In the genomic region with DNA sequence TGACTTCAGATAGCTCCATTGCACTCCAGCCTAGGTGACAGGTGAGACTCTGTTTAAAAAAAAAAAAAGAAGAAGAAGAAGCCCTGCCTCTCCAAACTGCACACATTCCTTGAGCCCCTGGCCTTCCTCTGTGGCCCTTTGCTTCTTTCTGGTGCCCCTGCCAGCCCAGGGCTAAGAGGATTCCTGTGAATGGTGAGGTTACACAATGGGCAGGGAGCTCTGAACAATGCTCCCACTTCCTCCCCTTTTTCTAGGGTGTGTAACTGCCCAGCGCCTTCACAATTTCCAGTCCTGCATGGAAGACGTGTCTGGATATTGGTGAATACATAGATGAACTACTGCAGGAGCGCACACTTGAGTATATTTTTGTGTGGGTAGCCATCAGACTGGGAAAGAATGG, we compare ENCODE assay signal across 17 cellular contexts. TPM values are rescaled to one million over a fixed set of nuclear protein-coding genes. Genes with fewer than 3 reads are reported as not detected.
DNase-seq lines count a peak whose midpoint lies in the region; ATAC-seq and TF ChIP-seq lines count a peak whose summit lies in the region.
"Had no signal": no experiment of that assay in that cellular context is flagged by ENCODE, and none has a peak within 500 bp of the region (broad histone marks: within the 10 kb centered on the region; RNA-seq: fewer than 3 reads in every experiment).

No MANE protein-coding gene starts in this region.

- H4K8ac ChIP-seq in IMR-90 (ENCODE audit: low read depth in 2 of 2, low read length in 2 of 2): no peak overlapping the region

- H3K23ac ChIP-seq in IMR-90 (ENCODE audit: low read depth, low read length): no peak overlapping the region

- no peaks in the 10 kb centered on the region for H3K9me3 Mint-ChIP-seq in activated CD4-positive, alpha-beta memory T cell treated with anti-CD3 and anti-CD28 coated beads for 36 hours
- no peaks in the 10 kb centered on the region for H3K9me3 Mint-ChIP-seq in activated CD4-positive, alpha-beta memory T cell treated with anti-CD3 and anti-CD28 coated beads, Interleukin-2, amount 10 ng/mL, durations not matched to agents 7 days and 5 days
- H3K9me3 Mint-ChIP-seq in T-cell: no peaks in the 10 kb centered on the region

- H2AK5ac ChIP-seq in IMR-90 (ENCODE audit: low read depth, low read length): no peak overlapping the region; the same call in 1 of the 2 replicates

- H3K4me3 ChIP-seq in IMR-90 (ENCODE audit: insufficient read depth, low read depth, low read length): no peak overlapping the region
- H3K4me3 ChIP-seq: BLaER1 treated with 17β-estradiol and CSF1 and Interleukin-3, amounts not matched to agents 10 nM and 100 nM; HAP-1; K562; Peyer's patch had no signal

- POLR2A ChIA-PET in activated CD4-positive, alpha-beta memory T cell treated with anti-CD3 and anti-CD28 coated beads for 36 hours (lab: Charles Lee): no interaction called here
- POLR2A ChIA-PET in activated CD4-positive, alpha-beta memory T cell treated with anti-CD3 and anti-CD28 coated beads, Interleukin-2, amount 10 ng/mL, durations not matched to agents 7 days and 5 days (lab: Charles Lee): no interaction called here
- POLR2A ChIA-PET in IMR-90 (lab: Charles Lee; ENCODE audit: unreplicated experiment) (no interaction called here), T-cell (lab: Charles Lee) (interaction anchor here in 1 of 2 donors (0.6 kb wide), 1 partner anchor 15 kb away, joined by 5 read pairs; no protein-coding TSS in a partner anchor)

- 100% methylated on average over 2 of the region's 3 CpGs; no CpG with 5 or more reads in 1 of the 2 experiments for WGBS in IMR-90 (ENCODE audit: extremely low coverage in 2 of 2, insufficient read length in 1 of 2), 2 experiments

- peaks cover 7% of the 10 kb centered on the region; the same call in 1 of the 2 replicates for H3K4me1 ChIP-seq in IMR-90 (ENCODE audit: control insufficient read depth, insufficient read depth, low read length)

- H3K27ac ChIP-seq in IMR-90 (ENCODE audit: insufficient read depth, low read length): no peak overlapping the region
- H3K27ac ChIP-seq: BLaER1 treated with 17β-estradiol and CSF1 and Interleukin-3, amounts not matched to agents 10 nM and 100 nM; Peyer's patch had no signal

- H3K27me3 ChIP-seq in IMR-90 (ENCODE audit: control insufficient read depth, insufficient read depth, low read length): no peaks in the 10 kb centered on the region
- H3K27me3 ChIP-seq: Peyer's patch had no signal

- peaks cover 9% of the 10 kb centered on the region for H4K20me1 ChIP-seq in IMR-90 (ENCODE audit: insufficient read depth, low read length)

- no peaks in the 10 kb centered on the region for H3K36me3 Mint-ChIP-seq in activated CD4-positive, alpha-beta memory T cell treated with anti-CD3 and anti-CD28 coated beads for 36 hours
- no peaks in the 10 kb centered on the region for H3K36me3 Mint-ChIP-seq in activated CD4-positive, alpha-beta memory T cell treated with anti-CD3 and anti-CD28 coated beads, Interleukin-2, amount 10 ng/mL, durations not matched to agents 7 days and 5 days (ENCODE audit: low read depth)
- H3K36me3 Mint-ChIP-seq in T-cell: no peaks in the 10 kb centered on the region

- no peak for TF ChIP-seq CTCF in IMR-90 (conservative IDR thresholded peaks at IDR 0.05; ENCODE audit: low read depth, low read length)

- no peak overlapping the region for H2BK5ac ChIP-seq in IMR-90 (ENCODE audit: low read depth, low read length, poor library complexity, severe bottlenecking)

- peaks cover 2% of the 10 kb centered on the region for H3K36me3 ChIP-seq in IMR-90 (ENCODE audit: control insufficient read depth, insufficient read depth, low read length)
- H3K36me3 ChIP-seq: BLaER1 treated with 17β-estradiol and CSF1 and Interleukin-3, amounts not matched to agents 10 nM and 100 nM; Peyer's patch had no signal

- peaks cover 6 to 15% of the 10 kb centered on the region in 2 experiments; a peak in 3 of 4 replicates for H3K79me1 ChIP-seq in IMR-90 (ENCODE audit: low read depth in 1 of 2, low read length in 2 of 2)

- dilution Hi-C loops in IMR-90 (cut with HindIII; ENCODE audit: low sequenced_read_pairs, unreplicated experiment): no loop called here

- 0 out of 2 replicates have a peak overlapping the region, but pooled peaks have one; percentile 10 for H3K4ac ChIP-seq in IMR-90 (ENCODE audit: low read depth, low read length)

- H3K56ac ChIP-seq in IMR-90 (ENCODE audit: extremely low read depth, insufficient read depth, low read length): no peak overlapping the region

- in situ Hi-C loops in IMR-90 (cut with MboI; ENCODE audit: low sequenced_read_pairs): no loop called here

- no TSS peak for BruUV-seq in IMR-90 (replicated peaks; lab: Mats Ljungman, UMichigan)

- no peak overlapping the region for H4K91ac ChIP-seq in IMR-90 (ENCODE audit: insufficient read depth, low read depth, low read length)

- H3K14ac ChIP-seq in IMR-90 (replicated peaks; ENCODE audit: low read depth, low read length): no peak overlapping the region

- no peak overlapping the region for H4K5ac ChIP-seq in IMR-90 (ENCODE audit: low read depth, low read length)

- intact Hi-C loops in activated CD4-positive, alpha-beta memory T cell treated with anti-CD3 and anti-CD28 coated beads for 36 hours (cut with micrococcal nuclease): loop anchor here (1.0 to 5.0 kb wide), 3 partner anchors 70 to 181 kb away; no protein-coding TSS in a partner anchor
- intact Hi-C loops in IMR-90 (cut with micrococcal nuclease): no loop called here
- intact Hi-C loops in posterior vena cava (cut with DNase I): loop anchor here in 1 of 2 donors (10.0 kb wide), 1 partner anchor 87 kb away; no protein-coding TSS in a partner anchor

- H3K4me1 Mint-ChIP-seq in activated CD4-positive, alpha-beta memory T cell treated with anti-CD3 and anti-CD28 coated beads for 36 hours (ENCODE audit: low read depth): peaks cover 8% of the 10 kb centered on the region
- H3K4me1 Mint-ChIP-seq in activated CD4-positive, alpha-beta memory T cell treated with anti-CD3 and anti-CD28 coated beads, Interleukin-2, amount 10 ng/mL, durations not matched to agents 7 days and 5 days: peaks cover 12% of the 10 kb centered on the region
- peaks cover 10 to 14% (median 13%) of the 10 kb centered on the region in 3 donors for H3K4me1 Mint-ChIP-seq in T-cell

- TF ChIP-seq RAD21 in IMR-90 (IDR thresholded peaks at IDR 0.05; ENCODE audit: low read length): no peak

- H2BK20ac ChIP-seq in IMR-90 (ENCODE audit: low read depth, low read length): no peak overlapping the region

- no peak overlapping the region for H3K27ac Mint-ChIP-seq in activated CD4-positive, alpha-beta memory T cell treated with anti-CD3 and anti-CD28 coated beads for 36 hours
- H3K27ac Mint-ChIP-seq in activated CD4-positive, alpha-beta memory T cell treated with anti-CD3 and anti-CD28 coated beads, Interleukin-2, amount 10 ng/mL, durations not matched to agents 7 days and 5 days: no peak overlapping the region
- no peak overlapping the region for H3K27ac Mint-ChIP-seq in T-cell

- H3K9me3 ChIP-seq in IMR-90 (ENCODE audit: control insufficient read depth, insufficient read depth, low read length): 0 out of 2 replicates have a peak, but pooled peaks cover 3% of the 10 kb centered on the region
- H3K9me3 ChIP-seq: HAP-1, Peyer's patch had no signal

- ATAC-seq in IMR-90 (ENCODE audit: low read depth): no peak
- ATAC-seq in left lobe of liver: no peak
- no peak for ATAC-seq in T-cell (replicated peaks in 1 of 4)

- TF ChIP-seq POLR2A in IMR-90 (IDR thresholded peaks at IDR 0.05; ENCODE audit: low read depth, low read length): no peak

- no peak overlapping the region for H2AK9ac ChIP-seq in IMR-90 (replicated peaks; ENCODE audit: low read depth, low read length, poor library complexity)

- 0 out of 2 replicates have a peak overlapping the region, but pooled peaks have one; percentile 6 for H2BK120ac ChIP-seq in IMR-90 (ENCODE audit: low read depth, low read length)

- H2AFZ ChIP-seq in IMR-90 (replicated peaks; ENCODE audit: low read length, poor library complexity): no peak overlapping the region

- H2BK15ac ChIP-seq in IMR-90 (ENCODE audit: low read depth, low read length): 0 out of 3 replicates have a peak overlapping the region, but pooled peaks have one; percentile 8

- DNase-seq in activated CD4-positive, alpha-beta memory T cell treated with anti-CD3 and anti-CD28 coated beads for 36 hours: peak; percentile 4
- no peak for DNase-seq in activated CD4-positive, alpha-beta memory T cell treated with anti-CD3 and anti-CD28 coated beads, Interleukin-2, amount 10 ng/mL, durations not matched to agents 7 days and 5 days
- DNase-seq in IMR-90 (no peak), left lobe of liver (ENCODE audit: low spot score) (peak; percentile 39), posterior vena cava (ENCODE audit: low spot score) (peak; percentile 6), T-cell (no peak), iPS-NIHi7 (ENCODE audit: extremely low spot score) (no peak), NCI-H1436 (lab: John Stamatoyannopoulos, UW) (no peak)
- DNase-seq: 8988T, NCI-H1105, NCI-H2171, NCI-H774, Peyer's patch, SHP77 had no signal

- H3K27me3 Mint-ChIP-seq in activated CD4-positive, alpha-beta memory T cell treated with anti-CD3 and anti-CD28 coated beads for 36 hours: peaks cover 24% of the 10 kb centered on the region
- H3K27me3 Mint-ChIP-seq in activated CD4-positive, alpha-beta memory T cell treated with anti-CD3 and anti-CD28 coated beads, Interleukin-2, amount 10 ng/mL, durations not matched to agents 7 days and 5 days: peaks cover 63% of the 10 kb centered on the region
- peaks cover 22 to 38% of the 10 kb centered on the region in 2 donors for H3K27me3 Mint-ChIP-seq in T-cell

- peaks cover 3% of the 10 kb centered on the region; the same call in 1 of the 2 replicates for H3K9me1 ChIP-seq in IMR-90 (ENCODE audit: insufficient read depth, low read length)

- H3K9ac ChIP-seq in IMR-90 (ENCODE audit: low read depth, low read length): no peak overlapping the region
- H3K9ac ChIP-seq: BLaER1 treated with 17β-estradiol and CSF1 and Interleukin-3, amounts not matched to agents 10 nM and 100 nM had no signal

- no peak overlapping the region for H3K18ac ChIP-seq in IMR-90 (ENCODE audit: low read depth, low read length)

- CTCF ChIA-PET in activated CD4-positive, alpha-beta memory T cell treated with anti-CD3 and anti-CD28 coated beads for 36 hours (lab: Charles Lee): interaction anchor here (0.6 to 2.8 kb wide), 6 partner anchors 14 to 180 kb away, joined by 3 to 15 read pairs (median 4); no protein-coding TSS in a partner anchor
- CTCF ChIA-PET in activated CD4-positive, alpha-beta memory T cell treated with anti-CD3 and anti-CD28 coated beads, Interleukin-2, amount 10 ng/mL, durations not matched to agents 7 days and 5 days (lab: Charles Lee): interaction anchor here (0.7 to 1.2 kb wide), 2 partner anchors 9 to 97 kb away, joined by 3 to 4 read pairs; no protein-coding TSS in a partner anchor
- CTCF ChIA-PET in IMR-90 (lab: Yijun Ruan, JAX): interaction anchor here (0.6 kb wide), 1 partner anchor 1879 kb away, joined by 3 read pairs; no protein-coding TSS in a partner anchor
- CTCF ChIA-PET in T-cell (lab: Charles Lee): interaction anchor here (0.6 to 0.8 kb wide), 5 partner anchors 13 to 180 kb away, joined by 3 to 9 read pairs (median 3); no protein-coding TSS in a partner anchor

- H3K4me3 Mint-ChIP-seq in activated CD4-positive, alpha-beta memory T cell treated with anti-CD3 and anti-CD28 coated beads for 36 hours: no peak overlapping the region
- no peak overlapping the region for H3K4me3 Mint-ChIP-seq in activated CD4-positive, alpha-beta memory T cell treated with anti-CD3 and anti-CD28 coated beads, Interleukin-2, amount 10 ng/mL, durations not matched to agents 7 days and 5 days
- no peak overlapping the region for H3K4me3 Mint-ChIP-seq in T-cell

- H3K4me2 ChIP-seq in IMR-90 (ENCODE audit: low read depth, low read length): no peak overlapping the region
- H3K4me2 ChIP-seq: BLaER1 treated with 17β-estradiol and CSF1 and Interleukin-3, amounts not matched to agents 10 nM and 100 nM had no signal

RNA-seq across cellular contexts. Expression of gene AMOTL2, which starts 3.6 kb away (rescaled TPM):
- under 1 TPM; 0.12 to 0.39 TPM for total RNA-seq in activated CD4-positive, alpha-beta memory T cell treated with anti-CD3 and anti-CD28 coated beads for 36 hours
- not detected for total RNA-seq in activated CD4-positive, alpha-beta memory T cell treated with anti-CD3 and anti-CD28 coated beads, Interleukin-2, amount 10 ng/mL, durations not matched to agents 7 days and 5 days
- total RNA-seq in IMR-90 (2012; rRNA removed) (162 and 172 TPM in 2 replicates), left lobe of liver (26.8 TPM), posterior vena cava (10 to 100 TPM; 49.9 to 56.5 TPM), T-cell (under 1 TPM in 3 of 5 donors, not detected in 2; 0.20 to 0.96 (median 0.76) TPM)
- 176 and 230 TPM in 2 replicates for polyA plus RNA-seq in IMR-90 (2012; rRNA removed)
- polyA plus RNA-seq in IMR-90 (2012; cell fraction: cytosol; rRNA removed): 168 and 220 TPM in 2 replicates
- polyA plus RNA-seq in IMR-90 (2012; cell fraction: nucleus; rRNA removed; ENCODE audit: low replicate concordance): 530 and 567 TPM in 2 replicates

Comparison
In these comparisons a context has a peak if more than half of its experiments do, and no peak if none do; other contexts are left out.
1. DNase-seq: peak in activated CD4-positive, alpha-beta memory T cell treated with anti-CD3 and anti-CD28 coated beads for 36 hours (single experiment), left lobe of liver (single experiment) and posterior vena cava (single experiment); none in activated CD4-positive, alpha-beta memory T cell treated with anti-CD3 and anti-CD28 coated beads, Interleukin-2, amount 10 ng/mL, durations not matched to agents 7 days and 5 days (single experiment), IMR-90 (single experiment), T-cell (0 of 34), iPS-NIHi7 (single experiment) and NCI-H1436 (single experiment).
2. RNA of gene AMOTL2, which starts 3.6 kb away (total RNA-seq): 162 to 172 TPM in IMR-90, 49.9 to 56.5 TPM in posterior vena cava and 26.8 TPM in left lobe of liver (single experiment); 0.12 to 0.39 TPM in activated CD4-positive, alpha-beta memory T cell treated with anti-CD3 and anti-CD28 coated beads for 36 hours, 0.20 to 0.96 TPM in T-cell and not detected in activated CD4-positive, alpha-beta memory T cell treated with anti-CD3 and anti-CD28 coated beads, Interleukin-2, amount 10 ng/mL, durations not matched to agents 7 days and 5 days; every median in the first group is over 10 times any median in the second.